In genomic region chrX:38627683-38628082, GRCh38 we compare ENCODE assay signal across 8 cellular contexts.
A peak's percentile ranks its signal among the peaks of the same experiment; 100 is the strongest.
DNase-seq lines count a peak whose midpoint lies in the region; ATAC-seq and TF ChIP-seq lines count a peak whose summit lies in the region.

No MANE protein-coding gene starts in this region.

- no peaks in the 10 kb centered on the region for H3K9me3 ChIP-seq in SU-DHL-6 (ENCODE audit: insufficient read depth, low read length)

- no peaks in the 10 kb centered on the region for H3K27me3 ChIP-seq in SU-DHL-6 (ENCODE audit: low read length)

- TF ChIP-seq CTCF in SU-DHL-6 (IDR thresholded peaks at IDR 0.05; ENCODE audit: insufficient read depth, low read length, poor library complexity, severe bottlenecking) = peak; percentile 40

- no peaks in the 10 kb centered on the region for H3K79me2 ChIP-seq in SU-DHL-6 (ENCODE audit: insufficient read depth, low read length)

- no peak overlapping the region for H3K27ac ChIP-seq in SU-DHL-6 (ENCODE audit: low read depth, low read length)

- in situ Hi-C loops in G401 (cut with HindIII; ENCODE audit: low sequenced_read_pairs) = no loop called here

- ATAC-seq in HG03460 (IDR thresholded peaks at IDR 0.05; ENCODE audit: unreplicated experiment) (peak; percentile 57), HG03571 (IDR thresholded peaks at IDR 0.05; ENCODE audit: unreplicated experiment) (no peak)

- no peaks in the 10 kb centered on the region for H3K36me3 ChIP-seq in SU-DHL-6 (ENCODE audit: low read length)

- no peaks in the 10 kb centered on the region for H4K20me1 ChIP-seq in SU-DHL-6 (ENCODE audit: low read depth, low read length)

- no peak overlapping the region for H2AFZ ChIP-seq in SU-DHL-6 (ENCODE audit: low read depth, low read length, severe bottlenecking)

- no peaks in the 10 kb centered on the region for H3F3A ChIP-seq in SU-DHL-6 (ENCODE audit: insufficient read depth)

- H3K9me2 ChIP-seq in SU-DHL-6 (replicated peaks; ENCODE audit: insufficient read depth, low read length) = no peaks in the 10 kb centered on the region

- no peak overlapping the region for H3K9ac ChIP-seq in SU-DHL-6 (ENCODE audit: low read length)

- no peak overlapping the region for H3K4me2 ChIP-seq in SU-DHL-6 (ENCODE audit: low read depth, low read length, poor library complexity, severe bottlenecking)

- DNase-seq in DMS 273 (lab: John Stamatoyannopoulos, UW; ENCODE audit: unreplicated experiment) = peak; percentile 75
- DNase-seq in GM19240 (ENCODE audit: insufficient read length, low spot score) = peak; percentile 1
- DNase-seq in germinal center (ENCODE audit: low spot score) = peak; percentile 7
- no peak for DNase-seq in G401 (ENCODE audit: low spot score)
- no peak for DNase-seq in NCI-H128 (lab: John Stamatoyannopoulos, UW; ENCODE audit: unreplicated experiment)

- H3K4me3 ChIP-seq in SU-DHL-6 (ENCODE audit: insufficient read depth, low read length, poor library complexity, severe bottlenecking) = no peak overlapping the region

Comparison
In these comparisons a context has a peak if more than half of its experiments do, and no peak if none do; other contexts are left out.
1. DNase-seq: peak in DMS 273 (single experiment), GM19240 (single experiment) and germinal center (single experiment); none in G401 (single experiment) and NCI-H128 (single experiment).